10 cellular contexts compared by ENCODE assay signal in genomic region chr5:89308606-89309040, GRCh38.
DNase-seq lines count a peak whose midpoint lies in the region; ATAC-seq, FAIRE-seq and TF ChIP-seq lines count a peak whose summit lies in the region.
"Had no signal": no experiment of that assay in that cellular context is flagged by ENCODE, and none has a peak within 500 bp of the region (broad histone marks: within the 10 kb centered on the region; RNA-seq: fewer than 3 reads in every experiment).

No MANE protein-coding gene starts in this region.

- FAIRE-seq in RCC 7860 (lab: Jason Lieb, UNC): no peak
- FAIRE-seq: endometrium had no signal

- ATAC-seq in GM18520 (IDR thresholded peaks at IDR 0.05; ENCODE audit: unreplicated experiment): peak; percentile 72
- ATAC-seq in GM21447 (IDR thresholded peaks at IDR 0.05; ENCODE audit: unreplicated experiment): peak; percentile 86
- ATAC-seq in HG03045 (IDR thresholded peaks at IDR 0.05; ENCODE audit: unreplicated experiment): peak; percentile 90
- no peak for ATAC-seq in RWPE2 (ENCODE audit: low read depth)

- H3K4me3 ChIP-seq in RWPE2 (ENCODE audit: severe bottlenecking) (no peak overlapping the region), thyroid gland (replicated peaks in 1 of 3) (no peak overlapping the region)

- intact Hi-C loops in thyroid gland (cut with DNase I): no loop called here

- TF ChIP-seq CTCF in RWPE2 (IDR thresholded peaks at IDR 0.05; ENCODE audit: poor library complexity, severe bottlenecking): no peak
- no peak for TF ChIP-seq CTCF in thyroid gland (IDR thresholded peaks at IDR 0.05)

- H3K36me3 ChIP-seq in RWPE2 (ENCODE audit: low read depth): no peaks in the 10 kb centered on the region
- no peaks in the 10 kb centered on the region for H3K36me3 ChIP-seq in thyroid gland

- WGBS in thyroid gland, 2 donors: 81 to 86% methylated on average over 4 of the region's 4 CpGs

- no peak for DNase-seq in RWPE2 (ENCODE audit: low spot score)
- DNase-seq in NOMO-1 treated with dmso at 0.1 percent for 144 hours (lab: John Stamatoyannopoulos, UW; ENCODE audit: unreplicated experiment): no peak
- no peak for DNase-seq in NCI-H2196 treated with DMSO at 0.1 percent for 48 hours (lab: John Stamatoyannopoulos, UW; ENCODE audit: unreplicated experiment)
- DNase-seq in RCC 7860 (ENCODE audit: low spot score): no peak
- DNase-seq in thyroid gland: no peak
- DNase-seq: NCI-H748 treated with DMSO at 0.1 percent for 48 hours had no signal

- H3K27ac ChIP-seq in RWPE2 (ENCODE audit: poor library complexity, severe bottlenecking): peak overlapping the region; percentile 3
- no peak overlapping the region for H3K27ac ChIP-seq in thyroid gland

- H3K9me3 ChIP-seq in RWPE2 (ENCODE audit: severe bottlenecking): no peaks in the 10 kb centered on the region
- no peaks in the 10 kb centered on the region for H3K9me3 ChIP-seq in thyroid gland

- H3K27me3 ChIP-seq in RWPE2 (ENCODE audit: insufficient read depth, poor library complexity, severe bottlenecking) (no peaks in the 10 kb centered on the region), thyroid gland (no peaks in the 10 kb centered on the region)

- TF ChIP-seq POLR2A in thyroid gland (IDR thresholded peaks at IDR 0.05): no peak

- H3K4me1 ChIP-seq in RWPE2 (ENCODE audit: insufficient read depth, poor library complexity, severe bottlenecking) (peaks cover 8% of the 10 kb centered on the region), thyroid gland (no peaks in the 10 kb centered on the region)
